Comparison of ENCODE assay signal across 8 cellular contexts in genomic region chr19:49746206-49746958, GRCh38. TPM values are rescaled to one million over a fixed set of nuclear protein-coding genes. Genes with fewer than 3 reads are reported as not detected.
A peak's percentile ranks its signal among the peaks of the same experiment; 100 is the strongest.
DNase-seq lines count a peak whose midpoint lies in the region; ATAC-seq, FAIRE-seq and TF ChIP-seq lines count a peak whose summit lies in the region.

No MANE protein-coding gene starts in this region.

- SMC1A ChIA-PET in GM12878 (lab: Charles Lee; ENCODE audit: uncharacterized antibody, unreplicated experiment), result no interaction called here

- H3K9ac ChIP-seq in GM12878 (ENCODE audit: control insufficient read depth, insufficient read depth, low read length), result no peak overlapping the region

- RAD21 ChIA-PET in GM12878 (lab: Charles Lee; ENCODE audit: unreplicated experiment), result no interaction called here

- H3K79me2 ChIP-seq in GM12878 (ENCODE audit: control insufficient read depth, insufficient read depth, low read length), result no peaks in the 10 kb centered on the region

- no peak for TF ChIP-seq EP300 in GM12878 (IDR thresholded peaks at IDR 0.05; ENCODE audit: borderline replicate concordance in 1 of 2, control insufficient read depth in 1 of 2, low read depth in 2 of 2, low read length in 2 of 2)
- TF ChIP-seq EP300 in transverse colon (IDR thresholded peaks at IDR 0.05; ENCODE audit: low read depth), result no peak

- H4K20me1 ChIP-seq in GM12878 (ENCODE audit: control insufficient read depth, insufficient read depth), result no peaks in the 10 kb centered on the region

- TF ChIP-seq POLR2A in GM12878 (IDR thresholded peaks at IDR 0.05; ENCODE audit: low read depth, low read length) (no peak), transverse colon (IDR thresholded peaks at IDR 0.05) (no peak)

- TF ChIP-seq CTCF in GM12878 (IDR thresholded peaks at IDR 0.05 in 2 of 3, conservative IDR thresholded peaks at IDR 0.05 in 1 of 3; ENCODE audit: control insufficient read depth in 2 of 3, extremely low read depth in 1 of 3, insufficient read depth in 1 of 3, low read depth in 3 of 3, low read length in 3 of 3), result no peak
- no peak for TF ChIP-seq CTCF in transverse colon (IDR thresholded peaks at IDR 0.05)
- TF ChIP-seq CTCF in brain microvascular endothelial cell (IDR thresholded peaks at IDR 0.05; ENCODE audit: low read depth, low read length, missing control alignments), result no peak

- no peaks in the 10 kb centered on the region for H3K4me1 ChIP-seq in GM12878 (ENCODE audit: control insufficient read depth, insufficient read depth, low read length)
- H3K4me1 ChIP-seq in transverse colon, result no peaks in the 10 kb centered on the region

- no peaks in the 10 kb centered on the region for H3K36me3 ChIP-seq in GM12878 (ENCODE audit: control insufficient read depth in 2 of 2, insufficient read depth in 2 of 2, low read length in 1 of 2)
- H3K36me3 ChIP-seq in transverse colon, result no peaks in the 10 kb centered on the region
- H3K36me3 ChIP-seq in brain microvascular endothelial cell (replicated peaks), result no peaks in the 10 kb centered on the region

- in situ Hi-C loops in GM12878 (cut with MboI) (no loop called here), transverse colon (cut with MboI; ENCODE audit: low pct_ligation_motif_present in 1 of 4, low pct_unique_long_range_greater_than_20kb in 1 of 4, low sequenced_read_pairs in 3 of 4) (no loop called here), brain microvascular endothelial cell (cut with HindIII; ENCODE audit: low pct_ligation_motif_present, low sequenced_read_pairs) (no loop called here)

- no peaks in the 10 kb centered on the region; the same call in 2 of the 3 replicates for H3K9me3 ChIP-seq in GM12878 (replicated peaks; ENCODE audit: control insufficient read depth, insufficient read depth, low read length)
- H3K9me3 ChIP-seq in transverse colon, result no peaks in the 10 kb centered on the region

- DNase-seq in ELF-1 (ENCODE audit: low read depth, low spot score) (peak; percentile 99), T-helper 1 cell (peak; percentile 34 to 44 (median 36)), GM12878 (ENCODE audit: low read depth, low spot score) (no peak), lung microvascular endothelial cell (ENCODE audit: low read depth in 2 of 2) (peak; percentile 22 to 71), transverse colon (peak; percentile 41), brain microvascular endothelial cell (no peak)

- WGBS in GM12878 (ENCODE audit: insufficient coverage, insufficient replicate concordance, low lambda C conversion rate, missing lambda C conversion rate), result 49% methylated on average over 52 of the region's 52 CpGs
- WGBS in transverse colon (ENCODE audit: low coverage in 1 of 2), 2 donors, result 55 to 71% methylated on average over 4 to 52 of the region's 52 CpGs

- POLR2A ChIA-PET in GM12878 (lab: Charles Lee), result no interaction called here

- H3K4me2 ChIP-seq in GM12878 (ENCODE audit: control insufficient read depth, insufficient read depth), result no peak overlapping the region

- no peak for TF ChIP-seq RAD21 in GM12878 (IDR thresholded peaks at IDR 0.05; ENCODE audit: insufficient read depth, low read depth, low read length)

- H3K27me3 ChIP-seq in GM12878 (replicated peaks in 1 of 2; ENCODE audit: control insufficient read depth in 2 of 2, insufficient read depth in 2 of 2, low read length in 1 of 2) (no peaks in the 10 kb centered on the region), transverse colon (no peaks in the 10 kb centered on the region), brain microvascular endothelial cell (replicated peaks) (no peaks in the 10 kb centered on the region)

- no peak for FAIRE-seq in GM12878 (lab: Jason Lieb, UNC)

- BruUV-seq in GM12878 (replicated peaks; lab: Mats Ljungman, UMichigan), result no TSS peak

- no peak overlapping the region for H2AFZ ChIP-seq in GM12878 (ENCODE audit: control insufficient read depth, low read depth, low read length)

- intact Hi-C loops in GM12878 (cut with micrococcal nuclease; ENCODE audit: unreplicated experiment), result no loop called here
- intact Hi-C loops in transverse colon (cut with DNase I; ENCODE audit: low total_unique reads), result no loop called here

- H3K27ac ChIP-seq in GM12878 (ENCODE audit: control insufficient read depth, insufficient read depth) (no peak overlapping the region), transverse colon (no peak overlapping the region), brain microvascular endothelial cell (no peak overlapping the region)

- CTCF ChIA-PET in GM12878 (lab: Yijun Ruan, JAX), result no interaction called here

- H3K4me3 ChIP-seq in GM12878 (no peak overlapping the region), transverse colon (no peak overlapping the region), brain microvascular endothelial cell (ENCODE audit: low read depth, low read length) (no peak overlapping the region)

- ATAC-seq in GM12878 (peak; percentile 31; the same call in 2 of the 3 replicates), HG03175 (IDR thresholded peaks at IDR 0.05; ENCODE audit: unreplicated experiment) (no peak), HG03520 (IDR thresholded peaks at IDR 0.05; ENCODE audit: unreplicated experiment) (no peak)

RNA-seq across cellular contexts. Expression of gene TSKS, which starts 16.7 kb away (rescaled TPM):
- total RNA-seq in GM12878 (2013; cell fraction: nucleolus; rRNA removed), result not detected in 2 replicates
- total RNA-seq in GM12878 (2014; rRNA removed), result not detected in 2 replicates
- total RNA-seq in GM12878 (2014; rRNA removed; fragmentation: Illumina TruSeq; extraction: Trizol), result not detected in 2 replicates
- total RNA-seq in GM12878 (2021), result not detected in 2 replicates
- polyA plus RNA-seq in GM12878 (2011; ENCODE audit: low read depth), result not detected
- polyA plus RNA-seq in GM12878 (2011; rRNA removed), result not detected in 2 replicates
- polyA plus RNA-seq in GM12878 (2011; cell fraction: cytosol; rRNA removed), result not detected in 2 replicates
- 0.13 TPM in 1 of 2 replicates, not detected in the other for polyA plus RNA-seq in GM12878 (2011; cell fraction: nucleus; rRNA removed)
- polyA plus RNA-seq in GM12878 (2012), result not detected in 2 replicates
- not detected in 2 replicates for polyA plus RNA-seq in GM12878 (2014; fragmentation: Illumina TruSeq; extraction: Trizol)
- polyA plus RNA-seq in GM12878 (2014; fragmentation: Nextera tagmentation; extraction: Ambion mirVana), result not detected
- polyA plus RNA-seq in GM12878 (2014; rRNA removed), result 0.08 TPM in 1 of 2 replicates, not detected in the other
- not detected for polyA plus RNA-seq in GM12878 (2016; fragmentation: Nextera tagmentation; extraction: Ambion mirVana)
- not detected in 2 replicates for polyA minus RNA-seq in GM12878 (2011; rRNA and poly(A)+ RNA removed)
- not detected in 2 replicates for polyA minus RNA-seq in GM12878 (2011; cell fraction: cytosol; rRNA and poly(A)+ RNA removed)
- polyA minus RNA-seq in GM12878 (2011; cell fraction: nucleus; rRNA and poly(A)+ RNA removed), result not detected in 2 replicates
- total RNA-seq in lung microvascular endothelial cell, result under 0.01 TPM in 2 replicates
- 10 to 100 TPM in 1 of 4 donors, under 1 TPM in 2, not detected in 1; 0.32 to 12.7 (median 0.82) TPM for total RNA-seq in transverse colon

RNA-seq across cellular contexts. Expression of gene AP2A1, which starts 20.4 kb away (rescaled TPM):
- 37.9 and 42.8 TPM in 2 replicates for total RNA-seq in GM12878 (2013; cell fraction: nucleolus; rRNA removed)
- total RNA-seq in GM12878 (2014; rRNA removed) (45.1 and 51.0 TPM in 2 replicates), GM12878 (2014; rRNA removed; fragmentation: Illumina TruSeq; extraction: Trizol) (12.4 and 14.7 TPM in 2 replicates), GM12878 (2021) (71.8 and 78.8 TPM in 2 replicates), lung microvascular endothelial cell (37.1 and 41.6 TPM in 2 replicates), transverse colon (100 to 1,000 TPM in 2 of 4 donors, 10 to 100 TPM in 2; 71.1 to 125 (median 93.0) TPM)
- 15.6 TPM for polyA plus RNA-seq in GM12878 (2011; ENCODE audit: low read depth)
- polyA plus RNA-seq in GM12878 (2011; rRNA removed) (7.7 and 23.7 TPM in 2 replicates), GM12878 (2014; fragmentation: Illumina TruSeq; extraction: Trizol) (10.1 and 16.8 TPM in 2 replicates), GM12878 (2014; fragmentation: Nextera tagmentation; extraction: Ambion mirVana) (under 1 TPM; 0.68 to 0.84 TPM), GM12878 (2014; rRNA removed) (46.3 and 66.2 TPM in 2 replicates), GM12878 (2016; fragmentation: Nextera tagmentation; extraction: Ambion mirVana) (10 to 100 TPM; 44.0 TPM)
- 34.3 and 37.4 TPM in 2 replicates for polyA plus RNA-seq in GM12878 (2011; cell fraction: cytosol; rRNA removed)
- polyA plus RNA-seq in GM12878 (2011; cell fraction: nucleus; rRNA removed), result 62.3 and 88.8 TPM in 2 replicates
- 46.3 and 52.4 TPM in 2 replicates for polyA plus RNA-seq in GM12878 (2012)
- 67.0 TPM in 2 replicates for polyA minus RNA-seq in GM12878 (2011; rRNA and poly(A)+ RNA removed)
- polyA minus RNA-seq in GM12878 (2011; cell fraction: cytosol; rRNA and poly(A)+ RNA removed), result 36.8 and 43.7 TPM in 2 replicates
- polyA minus RNA-seq in GM12878 (2011; cell fraction: nucleus; rRNA and poly(A)+ RNA removed), result 20.9 and 34.3 TPM in 2 replicates

RNA-seq across cellular contexts. Expression of gene CPT1C, which starts 55.5 kb away (rescaled TPM):
- 0.27 TPM in 1 of 2 replicates, not detected in the other for total RNA-seq in GM12878 (2013; cell fraction: nucleolus; rRNA removed)
- total RNA-seq in GM12878 (2014; rRNA removed), result 0.54 and 0.56 TPM in 2 replicates
- 0.04 TPM in 1 of 2 replicates, not detected in the other for total RNA-seq in GM12878 (2014; rRNA removed; fragmentation: Illumina TruSeq; extraction: Trizol)
- 0.21 and 0.80 TPM in 2 replicates for total RNA-seq in GM12878 (2021)
- not detected for polyA plus RNA-seq in GM12878 (2011; ENCODE audit: low read depth)
- polyA plus RNA-seq in GM12878 (2011; rRNA removed), result not detected in 2 replicates
- polyA plus RNA-seq in GM12878 (2011; cell fraction: cytosol; rRNA removed), result 0.12 TPM in 1 of 2 replicates, not detected in the other
- 1.0 and 1.4 TPM in 2 replicates for polyA plus RNA-seq in GM12878 (2011; cell fraction: nucleus; rRNA removed)
- polyA plus RNA-seq in GM12878 (2012), result 0.11 and 0.38 TPM in 2 replicates
- 0.26 and 0.71 TPM in 2 replicates for polyA plus RNA-seq in GM12878 (2014; fragmentation: Illumina TruSeq; extraction: Trizol)
- polyA plus RNA-seq in GM12878 (2014; fragmentation: Nextera tagmentation; extraction: Ambion mirVana), result not detected
- 0.29 and 0.57 TPM in 2 replicates for polyA plus RNA-seq in GM12878 (2014; rRNA removed)
- under 1 TPM; 0.20 to 0.21 TPM for polyA plus RNA-seq in GM12878 (2016; fragmentation: Nextera tagmentation; extraction: Ambion mirVana)
- 0.41 TPM in 1 of 2 replicates, not detected in the other for polyA minus RNA-seq in GM12878 (2011; rRNA and poly(A)+ RNA removed)
- not detected in 2 replicates for polyA minus RNA-seq in GM12878 (2011; cell fraction: cytosol; rRNA and poly(A)+ RNA removed)
- not detected in 2 replicates for polyA minus RNA-seq in GM12878 (2011; cell fraction: nucleus; rRNA and poly(A)+ RNA removed)
- 14.1 and 14.4 TPM in 2 replicates for total RNA-seq in lung microvascular endothelial cell
- 10 to 100 TPM in 1 of 4 donors, 1 to 10 TPM in 3; 1.5 to 10.9 (median 2.2) TPM for total RNA-seq in transverse colon

RNA-seq across cellular contexts. Expression of gene ADM5, which starts 57.0 kb away (rescaled TPM):
- 12.9 and 13.0 TPM in 2 replicates for total RNA-seq in GM12878 (2013; cell fraction: nucleolus; rRNA removed)
- 1.6 and 2.1 TPM in 2 replicates for total RNA-seq in GM12878 (2014; rRNA removed)
- 0.81 and 0.92 TPM in 2 replicates for total RNA-seq in GM12878 (2014; rRNA removed; fragmentation: Illumina TruSeq; extraction: Trizol)
- total RNA-seq in GM12878 (2021), result 4.5 and 5.4 TPM in 2 replicates
- 0.70 TPM for polyA plus RNA-seq in GM12878 (2011; ENCODE audit: low read depth)
- polyA plus RNA-seq in GM12878 (2011; rRNA removed), result 0.55 and 1.6 TPM in 2 replicates
- polyA plus RNA-seq in GM12878 (2011; cell fraction: cytosol; rRNA removed), result 2.3 and 4.9 TPM in 2 replicates
- polyA plus RNA-seq in GM12878 (2011; cell fraction: nucleus; rRNA removed), result 81.8 and 81.9 TPM in 2 replicates
- polyA plus RNA-seq in GM12878 (2012), result 1.8 and 3.6 TPM in 2 replicates
- 0.29 and 1.2 TPM in 2 replicates for polyA plus RNA-seq in GM12878 (2014; fragmentation: Illumina TruSeq; extraction: Trizol)
- polyA plus RNA-seq in GM12878 (2014; fragmentation: Nextera tagmentation; extraction: Ambion mirVana), result under 1 TPM in 1 of 2 experiments, not detected in 1; 0.05 TPM
- polyA plus RNA-seq in GM12878 (2014; rRNA removed), result 6.0 and 6.4 TPM in 2 replicates
- under 1 TPM; 0.76 to 0.78 TPM for polyA plus RNA-seq in GM12878 (2016; fragmentation: Nextera tagmentation; extraction: Ambion mirVana)
- polyA minus RNA-seq in GM12878 (2011; rRNA and poly(A)+ RNA removed), result 0.59 and 1.9 TPM in 2 replicates
- polyA minus RNA-seq in GM12878 (2011; cell fraction: cytosol; rRNA and poly(A)+ RNA removed), result 0.73 and 0.80 TPM in 2 replicates
- polyA minus RNA-seq in GM12878 (2011; cell fraction: nucleus; rRNA and poly(A)+ RNA removed), result 7.7 and 14.7 TPM in 2 replicates
- 0.22 and 0.40 TPM in 2 replicates for total RNA-seq in lung microvascular endothelial cell
- total RNA-seq in transverse colon, result under 1 TPM in 2 of 4 donors, not detected in 2; 0.41 to 0.95 TPM

Comparison
In these comparisons a context has a peak if more than half of its experiments do, and no peak if none do; other contexts are left out.
1. DNase-seq: peak in ELF-1 (single experiment), T-helper 1 cell (5 of 5), lung microvascular endothelial cell (2 of 2) and transverse colon (single experiment); none in GM12878 (single experiment) and brain microvascular endothelial cell (single experiment).